ENCODE assay signal across 10 cellular contexts in the genomic region with DNA sequence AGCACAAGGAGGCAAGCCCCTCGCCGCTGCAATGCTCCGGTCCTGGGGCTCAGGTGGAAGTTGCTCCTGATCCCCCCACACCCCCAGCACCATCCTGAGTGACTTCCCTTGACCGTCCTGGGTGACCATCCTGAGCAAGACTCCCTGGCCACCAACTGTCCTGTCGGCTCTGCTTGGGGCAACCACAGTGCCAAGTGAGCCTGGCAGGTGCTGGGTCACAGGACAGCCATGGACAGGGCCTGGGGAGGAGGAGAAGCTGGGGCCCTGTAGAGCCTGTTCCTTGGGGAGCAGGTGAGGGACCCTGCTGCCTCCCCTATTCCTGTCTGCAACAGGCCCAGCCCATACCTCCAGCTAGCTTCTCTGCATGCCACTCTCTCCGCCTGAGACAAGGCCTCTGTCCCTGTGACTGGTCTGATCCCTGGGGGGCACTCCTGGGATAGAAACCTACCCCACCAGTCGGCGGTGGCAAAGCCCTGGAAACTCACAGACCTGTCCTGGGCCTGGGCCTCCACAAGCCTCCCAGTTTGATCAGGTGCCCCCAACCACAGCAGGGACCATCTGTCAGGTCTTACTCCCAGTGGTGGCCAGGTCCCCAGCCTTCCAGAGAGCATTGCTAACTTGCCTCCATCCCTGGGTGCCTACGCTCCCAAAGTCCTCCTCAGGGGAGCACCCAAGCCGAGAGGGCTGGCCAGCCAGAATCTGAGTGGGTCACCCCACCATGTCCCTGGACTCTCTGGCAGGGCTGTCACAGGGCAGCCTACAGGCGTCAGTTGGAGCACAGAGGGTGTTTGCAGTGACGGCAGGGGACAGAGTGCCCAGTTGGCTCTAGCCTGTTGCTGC.
A peak's percentile ranks its signal among the peaks of the same experiment; 100 is the strongest.
DNase-seq lines count a peak whose midpoint lies in the region; ATAC-seq, FAIRE-seq and TF ChIP-seq lines count a peak whose summit lies in the region.
"Had no signal": no experiment of that assay in that cellular context is flagged by ENCODE, and none has a peak within 500 bp of the region (broad histone marks: within the 10 kb centered on the region; RNA-seq: fewer than 3 reads in every experiment).

No MANE protein-coding gene starts in this region.

- H3K27ac Mint-ChIP-seq in activated CD4-positive, alpha-beta T cell treated with anti-CD3 and anti-CD28 coated beads for 36 hours: peak overlapping the region; percentile 47

- peaks cover 57% of the 10 kb centered on the region for H3K4me1 ChIP-seq in testis

- intact Hi-C loops in activated CD4-positive, alpha-beta T cell treated with anti-CD3 and anti-CD28 coated beads for 36 hours (cut with DNase I, micrococcal nuclease): no loop called here
- intact Hi-C loops in testis (cut with DNase I; ENCODE audit: low total_unique reads): no loop called here

- TF ChIP-seq POLR2A in testis (IDR thresholded peaks at IDR 0.05) (no peak), GM12892 (IDR thresholded peaks at IDR 0.05; ENCODE audit: low read depth, low read length) (no peak)

- H3K9me3 ChIP-seq in testis: no peaks in the 10 kb centered on the region

- H3K9me3 Mint-ChIP-seq in activated CD4-positive, alpha-beta T cell treated with anti-CD3 and anti-CD28 coated beads for 36 hours (ENCODE audit: low read depth): no peaks in the 10 kb centered on the region

- 31 to 36% methylated on average over 6 to 12 of the region's 12 CpGs for WGBS in testis, 2 donors

- TF ChIP-seq CTCF in testis (IDR thresholded peaks at IDR 0.05): no peak

- peak overlapping the region; percentile 64 to 70 for H3K4me3 ChIP-seq in testis

- DNase-seq in activated CD4-positive, alpha-beta T cell treated with anti-CD3 and anti-CD28 coated beads for 36 hours: no peak
- DNase-seq in activated CD4-positive, alpha-beta T cell treated with anti-CD3 and anti-CD28 coated beads for 48 hours: no peak
- DNase-seq in cerebellum (ENCODE audit: low spot score) (peak; percentile 82), medulla oblongata (ENCODE audit: extremely low spot score) (peak; percentile 91), testis (peak; percentile 32), 8988T (no peak), GM12892 (ENCODE audit: insufficient read length) (no peak), ecto neural progenitor cell (ENCODE audit: low spot score) (no peak)
- DNase-seq: DMS79 had no signal

- H3K36me3 ChIP-seq in testis (ENCODE audit: low read depth, missing control alignments): no peaks in the 10 kb centered on the region

- peak overlapping the region; percentile 97 to 98 for H3K27ac ChIP-seq in testis
- H3K27ac ChIP-seq: KMS-11 had no signal

- H3K36me3 Mint-ChIP-seq in activated CD4-positive, alpha-beta T cell treated with anti-CD3 and anti-CD28 coated beads for 36 hours (ENCODE audit: low read depth): no peaks in the 10 kb centered on the region

- no peak for FAIRE-seq in GM12892 (lab: Jason Lieb, UNC)

- H3K27me3 ChIP-seq in testis: no peaks in the 10 kb centered on the region

- H3K27me3 Mint-ChIP-seq in activated CD4-positive, alpha-beta T cell treated with anti-CD3 and anti-CD28 coated beads for 36 hours: no peaks in the 10 kb centered on the region

- peak overlapping the region; percentile 62 for H3K4me3 Mint-ChIP-seq in activated CD4-positive, alpha-beta T cell treated with anti-CD3 and anti-CD28 coated beads for 36 hours

- no peak for ATAC-seq in activated CD4-positive, alpha-beta T cell treated with anti-CD3 and anti-CD28 coated beads for 36 hours

- CTCF ChIA-PET in activated CD4-positive, alpha-beta T cell treated with anti-CD3 and anti-CD28 coated beads for 36 hours (lab: Charles Lee): interaction anchor here (0.5 to 0.6 kb wide), 2 partner anchors 9 to 30 kb away, joined by 3 to 4 read pairs; no protein-coding TSS in a partner anchor

- POLR2A ChIA-PET in activated CD4-positive, alpha-beta T cell treated with anti-CD3 and anti-CD28 coated beads for 36 hours (lab: Charles Lee): interaction anchor here (0.7 kb wide), 1 partner anchor 10 kb away, joined by 3 read pairs; no protein-coding TSS in a partner anchor

- H3K4me1 Mint-ChIP-seq in activated CD4-positive, alpha-beta T cell treated with anti-CD3 and anti-CD28 coated beads for 36 hours: peaks cover 18% of the 10 kb centered on the region

Comparison
In these comparisons a context has a peak if more than half of its experiments do, and no peak if none do; other contexts are left out.
1. DNase-seq: peak in cerebellum (single experiment), medulla oblongata (single experiment) and testis (single experiment); none in activated CD4-positive, alpha-beta T cell treated with anti-CD3 and anti-CD28 coated beads for 36 hours (single experiment), activated CD4-positive, alpha-beta T cell treated with anti-CD3 and anti-CD28 coated beads for 48 hours (single experiment), 8988T (single experiment), GM12892 (single experiment) and ecto neural progenitor cell (single experiment).